ENCODE assay signal across 1 cellular context in the genomic region with DNA sequence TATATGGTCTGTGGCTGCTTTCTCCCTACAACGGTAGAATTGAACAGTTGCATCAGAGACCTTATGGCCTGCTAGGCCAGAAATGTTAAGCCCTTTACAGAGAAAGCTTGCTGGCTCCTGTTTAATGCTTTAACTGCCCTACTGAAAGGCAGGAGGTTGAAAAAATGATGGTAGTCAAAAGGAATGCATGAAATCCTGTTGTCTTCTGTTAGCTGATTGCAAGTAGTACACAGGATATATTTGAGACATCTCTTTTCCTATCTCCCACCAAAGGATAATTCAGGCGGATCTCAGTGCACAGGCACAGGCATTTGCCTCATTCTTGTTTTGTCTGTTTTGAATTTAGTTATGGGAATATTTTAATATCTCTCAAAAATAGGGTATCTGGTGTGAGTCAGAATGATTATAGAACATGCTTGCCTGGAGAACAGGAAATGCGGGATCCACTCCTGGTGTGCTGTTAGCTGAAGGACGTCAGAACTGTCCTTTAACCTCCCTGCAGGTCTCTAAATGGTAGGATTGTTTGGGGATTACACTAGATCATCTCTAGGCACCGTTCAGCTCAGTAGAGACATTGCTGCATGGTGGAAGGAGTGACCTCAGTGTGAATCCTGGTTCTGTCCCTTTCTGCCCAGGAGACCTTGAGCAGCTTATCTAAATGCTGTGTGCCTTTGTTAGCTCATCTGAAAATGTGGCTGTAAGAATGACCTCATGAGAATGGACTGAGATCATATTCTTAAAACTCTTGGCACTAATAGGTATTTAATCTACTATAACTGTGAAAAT.
A peak's percentile ranks its signal among the peaks of the same experiment; 100 is the strongest.
TF ChIP-seq lines count a peak whose summit lies in the region.

No MANE protein-coding gene starts in this region.

TF ChIP-seq in HepG2, 621 proteins besides CTCF, POLR2A, EP300 and RAD21 (continued from another document and continues in another):
- TF ChIP-seq, protein P1, sequence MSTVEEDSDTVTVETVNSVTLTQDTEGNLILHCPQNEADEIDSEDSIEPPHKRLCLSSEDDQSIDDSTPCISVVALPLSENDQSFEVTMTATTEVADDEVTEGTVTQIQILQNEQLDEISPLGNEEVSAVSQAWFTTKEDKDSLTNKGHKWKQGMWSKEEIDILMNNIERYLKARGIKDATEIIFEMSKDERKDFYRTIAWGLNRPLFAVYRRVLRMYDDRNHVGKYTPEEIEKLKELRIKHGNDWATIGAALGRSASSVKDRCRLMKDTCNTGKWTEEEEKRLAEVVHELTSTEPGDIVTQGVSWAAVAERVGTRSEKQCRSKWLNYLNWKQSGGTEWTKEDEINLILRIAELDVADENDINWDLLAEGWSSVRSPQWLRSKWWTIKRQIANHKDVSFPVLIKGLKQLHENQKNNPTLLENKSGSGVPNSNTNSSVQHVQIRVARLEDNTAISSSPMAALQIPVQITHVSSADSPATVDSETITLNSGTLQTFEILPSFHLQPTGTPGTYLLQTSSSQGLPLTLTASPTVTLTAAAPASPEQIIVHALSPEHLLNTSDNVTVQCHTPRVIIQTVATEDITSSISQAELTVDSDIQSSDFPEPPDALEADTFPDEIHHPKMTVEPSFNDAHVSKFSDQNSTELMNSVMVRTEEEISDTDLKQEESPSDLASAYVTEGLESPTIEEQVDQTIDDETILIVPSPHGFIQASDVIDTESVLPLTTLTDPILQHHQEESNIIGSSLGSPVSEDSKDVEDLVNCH (CRISPR knock-in tag; IDR thresholded peaks at IDR 0.05): no peak
- TF ChIP-seq IRF2 (CRISPR knock-in tag; IDR thresholded peaks at IDR 0.05) (peak; percentile 17; the same call in 1 of the 2 replicates), GFI1 (CRISPR knock-in tag; IDR thresholded peaks at IDR 0.05; ENCODE audit: borderline replicate concordance) (0 out of 2 replicates have a peak, but pooled peaks have one; percentile 45), FUBP1 (CRISPR knock-in tag; IDR thresholded peaks at IDR 0.05; ENCODE audit: borderline replicate concordance) (no peak), ZFX (CRISPR knock-in tag; IDR thresholded peaks at IDR 0.05; ENCODE audit: low read depth) (peak; percentile 69), NFIC (IDR thresholded peaks at IDR 0.05; ENCODE audit: low read length) (peak; percentile 32; the same call in 1 of the 2 replicates), ELF3 (CRISPR knock-in tag; IDR thresholded peaks at IDR 0.05) (peak; percentile 63; the same call in 1 of the 2 replicates), KDM4B (CRISPR knock-in tag; IDR thresholded peaks at IDR 0.05) (no peak), ZNF768 (CRISPR knock-in tag; IDR thresholded peaks at IDR 0.05) (no peak; the same call in 1 of the 2 replicates), SOX13 (IDR thresholded peaks at IDR 0.05) (no peak), SOX13 (CRISPR knock-in tag; conservative IDR thresholded peaks at IDR 0.05 in 1 of 2, IDR thresholded peaks at IDR 0.05 in 1 of 2) (peak in 1 of 2 experiments; percentile 41; a peak in 1 of 4 replicates), TBX2 (CRISPR knock-in tag; IDR thresholded peaks at IDR 0.05; ENCODE audit: borderline replicate concordance) (peak; percentile 55), RCOR2 (CRISPR knock-in tag; IDR thresholded peaks at IDR 0.05) (peak; percentile 58; the same call in 1 of the 2 replicates), ATF6 (CRISPR knock-in tag; conservative IDR thresholded peaks at IDR 0.05) (no peak), ZFP36L1 (CRISPR knock-in tag; IDR thresholded peaks at IDR 0.05) (no peak), CSRNP2 (CRISPR knock-in tag; conservative IDR thresholded peaks at IDR 0.05; ENCODE audit: low read depth) (no peak), ZNF563 (CRISPR knock-in tag; IDR thresholded peaks at IDR 0.05) (no peak), HNRNPK (IDR thresholded peaks at IDR 0.05; ENCODE audit: low read depth, low read length, poor library complexity, severe bottlenecking) (no peak), ZNF230 (CRISPR knock-in tag; IDR thresholded peaks at IDR 0.05) (no peak), SAFB2 (CRISPR knock-in tag; IDR thresholded peaks at IDR 0.05; ENCODE audit: borderline replicate concordance, low read depth) (no peak), PHF8 (CRISPR knock-in tag; IDR thresholded peaks at IDR 0.05) (no peak), ZFP37 (CRISPR knock-in tag; IDR thresholded peaks at IDR 0.05; ENCODE audit: borderline replicate concordance) (no peak), PITX1 (CRISPR knock-in tag; IDR thresholded peaks at IDR 0.05) (peak; percentile 82), ZNF773 (CRISPR knock-in tag; IDR thresholded peaks at IDR 0.05; ENCODE audit: borderline replicate concordance) (no peak), ZKSCAN1 (IDR thresholded peaks at IDR 0.05; ENCODE audit: low read length) (no peak), ZBTB43 (CRISPR knock-in tag; conservative IDR thresholded peaks at IDR 0.05) (no peak), ZNF547 (CRISPR knock-in tag; IDR thresholded peaks at IDR 0.05) (no peak), ARID5B (CRISPR knock-in tag; IDR thresholded peaks at IDR 0.05) (peak; percentile 48), CREB1 (IDR thresholded peaks at IDR 0.05) (peak; percentile 6; the same call in 1 of the 2 replicates), CREB1 (CRISPR knock-in tag; IDR thresholded peaks at IDR 0.05) (peak; percentile 76), ZNF672 (CRISPR knock-in tag; IDR thresholded peaks at IDR 0.05) (no peak), RARA (CRISPR knock-in tag; IDR thresholded peaks at IDR 0.05) (peak; percentile 41; the same call in 1 of the 2 replicates), ZNF577 (CRISPR knock-in tag; IDR thresholded peaks at IDR 0.05; ENCODE audit: borderline replicate concordance, low read depth) (no peak), CENPX (CRISPR knock-in tag; IDR thresholded peaks at IDR 0.05) (no peak), NR2F2 (IDR thresholded peaks at IDR 0.05; ENCODE audit: borderline replicate concordance, low read depth) (no peak), NR2F6 (IDR thresholded peaks at IDR 0.05) (peak; percentile 38; the same call in 1 of the 2 replicates), NR2F6 (CRISPR knock-in tag; IDR thresholded peaks at IDR 0.05) (peak; percentile 48; the same call in 1 of the 2 replicates), SALL1 (CRISPR knock-in tag; IDR thresholded peaks at IDR 0.05) (0 out of 2 replicates have a peak, but pooled peaks have one; percentile 24), ZNF644 (CRISPR knock-in tag; IDR thresholded peaks at IDR 0.05; ENCODE audit: low read depth) (peak; percentile 65; the same call in 1 of the 2 replicates), ETV5 (CRISPR knock-in tag; IDR thresholded peaks at IDR 0.05; ENCODE audit: borderline replicate concordance) (peak; percentile 62; the same call in 1 of the 2 replicates), WIZ (CRISPR knock-in tag; IDR thresholded peaks at IDR 0.05) (no peak), ZNF7 (CRISPR knock-in tag; IDR thresholded peaks at IDR 0.05) (no peak), ZNF331 (CRISPR knock-in tag; IDR thresholded peaks at IDR 0.05) (no peak), MAZ (IDR thresholded peaks at IDR 0.05; ENCODE audit: borderline replicate concordance, low read depth, low read length) (no peak), MAZ (CRISPR knock-in tag; IDR thresholded peaks at IDR 0.05; ENCODE audit: low read depth) (no peak)
- TF ChIP-seq, protein P2, sequence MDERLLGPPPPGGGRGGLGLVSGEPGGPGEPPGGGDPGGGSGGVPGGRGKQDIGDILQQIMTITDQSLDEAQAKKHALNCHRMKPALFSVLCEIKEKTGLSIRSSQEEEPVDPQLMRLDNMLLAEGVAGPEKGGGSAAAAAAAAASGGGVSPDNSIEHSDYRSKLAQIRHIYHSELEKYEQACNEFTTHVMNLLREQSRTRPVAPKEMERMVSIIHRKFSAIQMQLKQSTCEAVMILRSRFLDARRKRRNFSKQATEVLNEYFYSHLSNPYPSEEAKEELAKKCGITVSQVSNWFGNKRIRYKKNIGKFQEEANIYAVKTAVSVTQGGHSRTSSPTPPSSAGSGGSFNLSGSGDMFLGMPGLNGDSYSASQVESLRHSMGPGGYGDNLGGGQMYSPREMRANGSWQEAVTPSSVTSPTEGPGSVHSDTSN (CRISPR knock-in tag; IDR thresholded peaks at IDR 0.05): no peak
- TF ChIP-seq, protein P3, sequence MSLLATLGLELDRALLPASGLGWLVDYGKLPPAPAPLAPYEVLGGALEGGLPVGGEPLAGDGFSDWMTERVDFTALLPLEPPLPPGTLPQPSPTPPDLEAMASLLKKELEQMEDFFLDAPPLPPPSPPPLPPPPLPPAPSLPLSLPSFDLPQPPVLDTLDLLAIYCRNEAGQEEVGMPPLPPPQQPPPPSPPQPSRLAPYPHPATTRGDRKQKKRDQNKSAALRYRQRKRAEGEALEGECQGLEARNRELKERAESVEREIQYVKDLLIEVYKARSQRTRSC (CRISPR knock-in tag; IDR thresholded peaks at IDR 0.05; ENCODE audit: low read depth): no peak
- TF ChIP-seq, protein P4, sequence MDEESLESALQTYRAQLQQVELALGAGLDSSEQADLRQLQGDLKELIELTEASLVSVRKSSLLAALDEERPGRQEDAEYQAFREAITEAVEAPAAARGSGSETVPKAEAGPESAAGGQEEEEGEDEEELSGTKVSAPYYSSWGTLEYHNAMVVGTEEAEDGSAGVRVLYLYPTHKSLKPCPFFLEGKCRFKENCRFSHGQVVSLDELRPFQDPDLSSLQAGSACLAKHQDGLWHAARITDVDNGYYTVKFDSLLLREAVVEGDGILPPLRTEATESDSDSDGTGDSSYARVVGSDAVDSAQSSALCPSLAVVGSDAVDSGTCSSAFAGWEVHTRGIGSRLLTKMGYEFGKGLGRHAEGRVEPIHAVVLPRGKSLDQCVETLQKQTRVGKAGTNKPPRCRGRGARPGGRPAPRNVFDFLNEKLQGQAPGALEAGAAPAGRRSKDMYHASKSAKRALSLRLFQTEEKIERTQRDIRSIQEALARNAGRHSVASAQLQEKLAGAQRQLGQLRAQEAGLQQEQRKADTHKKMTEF (CRISPR knock-in tag; IDR thresholded peaks at IDR 0.05): peak; percentile 44
